Comparison of ENCODE assay signal across 10 cellular contexts in genomic region chr3:128348805-128349531, GRCh38.
A peak's percentile ranks its signal among the peaks of the same experiment; 100 is the strongest.
DNase-seq lines count a peak whose midpoint lies in the region; ATAC-seq, FAIRE-seq and TF ChIP-seq lines count a peak whose summit lies in the region.
"Had no signal": no experiment of that assay in that cellular context is flagged by ENCODE, and none has a peak within 500 bp of the region (broad histone marks: within the 10 kb centered on the region; RNA-seq: fewer than 3 reads in every experiment).

No MANE protein-coding gene starts in this region.

- DNase-seq in DND-41 (no peak), IMR-90 (peak; percentile 13), activated B cell treated with CpG ODN at 0.5 μM for 24 hours (no peak), GM13977 (ENCODE audit: low spot score) (no peak), D721Med (ENCODE audit: insufficient read length, low spot score) (no peak)
- DNase-seq: hippocampal formation had no signal

- H3K36me3 Mint-ChIP-seq in activated B cell treated with CpG ODN at 0.5 μM for 24 hours (ENCODE audit: low read depth) = peaks cover 19% of the 10 kb centered on the region

- TF ChIP-seq CTCF in DND-41 (IDR thresholded peaks at IDR 0.05; ENCODE audit: borderline replicate concordance, extremely low read depth, low read length, poor library complexity, severe bottlenecking) (no peak), IMR-90 (conservative IDR thresholded peaks at IDR 0.05; ENCODE audit: low read depth, low read length) (no peak), activated B cell treated with CpG ODN at 0.5 μM for 24 hours (IDR thresholded peaks at IDR 0.05) (no peak), GM13977 (IDR thresholded peaks at IDR 0.05; ENCODE audit: extremely low read depth, insufficient read depth, missing control alignments) (no peak), D721Med (IDR thresholded peaks at IDR 0.05; ENCODE audit: insufficient read depth, missing control alignments) (no peak)

- H2BK120ac ChIP-seq in IMR-90 (ENCODE audit: low read depth, low read length) = no peak overlapping the region

- H3K4me2 ChIP-seq in DND-41 (ENCODE audit: insufficient read depth, low read length) (no peak overlapping the region), IMR-90 (ENCODE audit: low read depth, low read length) (no peak overlapping the region)

- no peak overlapping the region for H3K4me3 ChIP-seq in DND-41 (ENCODE audit: low read depth in 1 of 2, low read length in 2 of 2)
- H3K4me3 ChIP-seq in IMR-90 (ENCODE audit: insufficient read depth, low read depth, low read length) = no peak overlapping the region
- no peak overlapping the region for H3K4me3 ChIP-seq in mesodermal cell (ENCODE audit: extremely low read depth, insufficient read depth, low read length, poor library complexity, severe bottlenecking)

- in situ Hi-C loops in IMR-90 (cut with MboI; ENCODE audit: low sequenced_read_pairs) = no loop called here
- in situ Hi-C loops in GM13977 (cut with MboI; ENCODE audit: low pct_unique_long_range_greater_than_20kb, low sequenced_read_pairs, unreplicated experiment) = no loop called here

- dilution Hi-C loops in IMR-90 (cut with HindIII; ENCODE audit: low sequenced_read_pairs, unreplicated experiment) = no loop called here

- H3K36me3 ChIP-seq in DND-41 (ENCODE audit: insufficient read depth, low read length) (peaks cover 17% of the 10 kb centered on the region; the same call in 1 of the 2 replicates), IMR-90 (ENCODE audit: control insufficient read depth, insufficient read depth, low read length) (peaks cover 4% of the 10 kb centered on the region), mesodermal cell (ENCODE audit: control insufficient read depth, insufficient read depth, low read length) (peaks cover 5% of the 10 kb centered on the region)
- H3K36me3 ChIP-seq: neutrophil had no signal

- no peak overlapping the region for H4K5ac ChIP-seq in IMR-90 (ENCODE audit: low read depth, low read length)

- no peak overlapping the region for H4K8ac ChIP-seq in IMR-90 (ENCODE audit: low read depth in 2 of 2, low read length in 2 of 2)

- 0 out of 2 replicates have a peak overlapping the region, but pooled peaks have one; percentile 2 for H3K23ac ChIP-seq in IMR-90 (ENCODE audit: low read depth, low read length)

- H2BK5ac ChIP-seq in IMR-90 (ENCODE audit: low read depth, low read length, poor library complexity, severe bottlenecking) = no peak overlapping the region

- H2BK15ac ChIP-seq in IMR-90 (ENCODE audit: low read depth, low read length) = no peak overlapping the region

- H3K9ac ChIP-seq in DND-41 (ENCODE audit: low read depth, low read length) (no peak overlapping the region), IMR-90 (ENCODE audit: low read depth, low read length) (no peak overlapping the region)

- intact Hi-C loops in IMR-90 (cut with micrococcal nuclease) = loop anchor here (2.0 kb wide), 1 partner anchor 44 kb away; no protein-coding TSS in a partner anchor
- intact Hi-C loops in activated B cell treated with CpG ODN at 0.5 μM for 24 hours (cut with micrococcal nuclease) = no loop called here

- no peaks in the 10 kb centered on the region for H3K27me3 Mint-ChIP-seq in activated B cell treated with CpG ODN at 0.5 μM for 24 hours

- no peaks in the 10 kb centered on the region for H3K27me3 ChIP-seq in DND-41 (ENCODE audit: insufficient read depth, low read length, poor library complexity)
- no peaks in the 10 kb centered on the region for H3K27me3 ChIP-seq in IMR-90 (ENCODE audit: control insufficient read depth, insufficient read depth, low read length)
- H3K27me3 ChIP-seq: neutrophil had no signal

- H3K4me1 Mint-ChIP-seq in activated B cell treated with CpG ODN at 0.5 μM for 24 hours = peaks cover 20% of the 10 kb centered on the region

- H3K9me1 ChIP-seq in IMR-90 (ENCODE audit: insufficient read depth, low read length) = peaks cover 6% of the 10 kb centered on the region

- no peak overlapping the region for H2AK5ac ChIP-seq in IMR-90 (ENCODE audit: low read depth, low read length)

- no peak overlapping the region for H3K56ac ChIP-seq in IMR-90 (ENCODE audit: extremely low read depth, insufficient read depth, low read length)

- H2BK20ac ChIP-seq in IMR-90 (ENCODE audit: low read depth, low read length) = no peak overlapping the region

- POLR2A ChIA-PET in IMR-90 (lab: Charles Lee; ENCODE audit: unreplicated experiment) = no interaction called here
- POLR2A ChIA-PET in activated B cell treated with CpG ODN at 0.5 μM for 24 hours (lab: Charles Lee) = no interaction called here

- H3K14ac ChIP-seq in IMR-90 (replicated peaks; ENCODE audit: low read depth, low read length) = 0 out of 2 replicates have a peak overlapping the region, but pooled peaks have one; percentile 29

- H3K4ac ChIP-seq in IMR-90 (ENCODE audit: low read depth, low read length) = no peak overlapping the region

- CTCF ChIA-PET in IMR-90 (lab: Yijun Ruan, JAX) = no interaction called here
- CTCF ChIA-PET in activated B cell treated with CpG ODN at 0.5 μM for 24 hours (lab: Charles Lee) = no interaction called here

- H3K79me2 ChIP-seq in DND-41 (ENCODE audit: insufficient read depth, low read length) = no peaks in the 10 kb centered on the region

- ATAC-seq in DND-41 (ENCODE audit: insufficient read depth, low read depth) (peak; percentile 31; the same call in 1 of the 3 replicates), IMR-90 (ENCODE audit: low read depth) (peak; percentile 37; the same call in 1 of the 2 replicates), activated B cell treated with CpG ODN at 0.5 μM for 24 hours (ENCODE audit: low read depth) (peak; percentile 31), HG02870 (IDR thresholded peaks at IDR 0.05; ENCODE audit: unreplicated experiment) (no peak), HG03139 (IDR thresholded peaks at IDR 0.05; ENCODE audit: unreplicated experiment) (no peak)

- no peak overlapping the region for H3K27ac ChIP-seq in DND-41 (ENCODE audit: low read length)
- H3K27ac ChIP-seq in IMR-90 (ENCODE audit: insufficient read depth, low read length) = no peak overlapping the region
- H3K27ac ChIP-seq in mesodermal cell (ENCODE audit: low read depth, low read length, severe bottlenecking) = peak overlapping the region; percentile 29
- H3K27ac ChIP-seq: neutrophil had no signal

- no peak overlapping the region for H2AK9ac ChIP-seq in IMR-90 (replicated peaks; ENCODE audit: low read depth, low read length, poor library complexity)

- H3K4me3 Mint-ChIP-seq in activated B cell treated with CpG ODN at 0.5 μM for 24 hours = no peak overlapping the region

- no peaks in the 10 kb centered on the region for H3K9me3 Mint-ChIP-seq in activated B cell treated with CpG ODN at 0.5 μM for 24 hours

- no peak overlapping the region for H3K27ac Mint-ChIP-seq in activated B cell treated with CpG ODN at 0.5 μM for 24 hours

- H3K4me1 ChIP-seq in DND-41 (ENCODE audit: insufficient read depth, low read length) (no peaks in the 10 kb centered on the region), IMR-90 (ENCODE audit: control insufficient read depth, insufficient read depth, low read length) (peaks cover 8% of the 10 kb centered on the region), mesodermal cell (ENCODE audit: control insufficient read depth, insufficient read depth, low read length, poor library complexity, severe bottlenecking) (peaks cover 16% of the 10 kb centered on the region)

- no TSS peak for BruUV-seq in IMR-90 (replicated peaks; lab: Mats Ljungman, UMichigan)

- FAIRE-seq in D721Med (lab: Jason Lieb, UNC) = no peak

- no peak overlapping the region for H3K18ac ChIP-seq in IMR-90 (ENCODE audit: low read depth, low read length)

- H3K9me3 ChIP-seq in DND-41 (ENCODE audit: insufficient read depth, low read length, severe bottlenecking) (no peaks in the 10 kb centered on the region), IMR-90 (ENCODE audit: control insufficient read depth, insufficient read depth, low read length) (no peaks in the 10 kb centered on the region), mesodermal cell (ENCODE audit: control insufficient read depth, low read length) (no peaks in the 10 kb centered on the region)
- H3K9me3 ChIP-seq: neutrophil had no signal

- H2AFZ ChIP-seq in DND-41 (ENCODE audit: low read depth, low read length) (no peak overlapping the region), IMR-90 (replicated peaks; ENCODE audit: low read length, poor library complexity) (no peak overlapping the region)

- WGBS in IMR-90 (ENCODE audit: extremely low coverage in 2 of 2, insufficient read length in 1 of 2), 2 experiments = no CpG with 5 or more reads among the region's 5 CpGs
- WGBS in mesodermal cell (ENCODE audit: insufficient coverage in 2 of 2), 2 experiments = 77 to 83% methylated on average over 2 of the region's 5 CpGs

- TF ChIP-seq POLR2A in IMR-90 (IDR thresholded peaks at IDR 0.05; ENCODE audit: low read depth, low read length) = no peak

- H4K20me1 ChIP-seq in DND-41 (ENCODE audit: insufficient read depth, low read length) (no peaks in the 10 kb centered on the region; the same call in 1 of the 2 replicates), IMR-90 (ENCODE audit: insufficient read depth, low read length) (peaks cover 13% of the 10 kb centered on the region)

- no peak for TF ChIP-seq RAD21 in IMR-90 (IDR thresholded peaks at IDR 0.05; ENCODE audit: low read length)

- H4K91ac ChIP-seq in IMR-90 (ENCODE audit: insufficient read depth, low read depth, low read length) = no peak overlapping the region

- H3K79me1 ChIP-seq in IMR-90 (ENCODE audit: low read depth in 1 of 2, low read length in 2 of 2) = peaks cover 0 to 8% of the 10 kb centered on the region in 2 experiments; a peak in 1 of 4 replicates

TF ChIP-seq in IMR-90, 13 proteins besides CTCF, POLR2A, EP300 and RAD21 (continues in another document):
- TF ChIP-seq MAZ (IDR thresholded peaks at IDR 0.05; ENCODE audit: borderline replicate concordance, low read depth, low read length) (no peak), CEBPB (IDR thresholded peaks at IDR 0.05; ENCODE audit: low read depth, low read length) (no peak), MXI1 (IDR thresholded peaks at IDR 0.05; ENCODE audit: borderline replicate concordance, low read depth, low read length) (no peak), SMC3 (IDR thresholded peaks at IDR 0.05; ENCODE audit: low read depth, low read length) (no peak)
- TF ChIP-seq, protein P1, sequence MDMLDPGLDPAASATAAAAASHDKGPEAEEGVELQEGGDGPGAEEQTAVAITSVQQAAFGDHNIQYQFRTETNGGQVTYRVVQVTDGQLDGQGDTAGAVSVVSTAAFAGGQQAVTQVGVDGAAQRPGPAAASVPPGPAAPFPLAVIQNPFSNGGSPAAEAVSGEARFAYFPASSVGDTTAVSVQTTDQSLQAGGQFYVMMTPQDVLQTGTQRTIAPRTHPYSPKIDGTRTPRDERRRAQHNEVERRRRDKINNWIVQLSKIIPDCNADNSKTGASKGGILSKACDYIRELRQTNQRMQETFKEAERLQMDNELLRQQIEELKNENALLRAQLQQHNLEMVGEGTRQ (IDR thresholded peaks at IDR 0.05; ENCODE audit: low read depth, low read length) = no peak

Comparison
In these comparisons a context has a peak if more than half of its experiments do, and no peak if none do; other contexts are left out.
1. ATAC-seq: peak in DND-41 (single experiment), IMR-90 (single experiment) and activated B cell treated with CpG ODN at 0.5 μM for 24 hours (single experiment); none in HG02870 (single experiment) and HG03139 (single experiment).